ENCODE assay signal across 17 cellular contexts in genomic region chr6:123309130-123309529, GRCh38.
DNase-seq lines count a peak whose midpoint lies in the region; ATAC-seq and TF ChIP-seq lines count a peak whose summit lies in the region.
"Had no signal": no experiment of that assay in that cellular context is flagged by ENCODE, and none has a peak within 500 bp of the region (broad histone marks: within the 10 kb centered on the region; RNA-seq: fewer than 3 reads in every experiment).

No MANE protein-coding gene starts in this region.

- intact Hi-C loops in Right ventricle myocardium superior (cut with DNase I) = no loop called here
- intact Hi-C loops in left cardiac atrium (cut with DNase I) = no loop called here
- intact Hi-C loops in right cardiac atrium (cut with DNase I) = no loop called here

- no peak for TF ChIP-seq CTCF in right atrium auricular region (IDR thresholded peaks at IDR 0.05)

- ATAC-seq in Right ventricle myocardium superior (ENCODE audit: poor library complexity) = peak; percentile 74
- ATAC-seq in left cardiac atrium = peak; percentile 47 to 72
- ATAC-seq in right cardiac atrium = peak; percentile 46 to 75
- ATAC-seq in GM18868 (IDR thresholded peaks at IDR 0.05; ENCODE audit: unreplicated experiment) = no peak

- no peak for DNase-seq in Right ventricle myocardium superior
- no peak for DNase-seq in right atrium auricular region (ENCODE audit: low spot score)
- DNase-seq in left cardiac atrium = no peak
- no peak for DNase-seq in right cardiac atrium
- DNase-seq in NCI-H1092 treated with DMSO at 0.1 percent for 48 hours (lab: John Stamatoyannopoulos, UW) = no peak
- no peak for DNase-seq in pons (ENCODE audit: low spot score)
- DNase-seq: C1 segment of cervical spinal cord; Calu3; CD4-positive, alpha-beta memory T cell; COR-L47; DMS53; DMS79 treated with DMSO at 0.1 percent for 48 hours; GF-D8; GOT3; HFFc6 had no signal

- H3K9me3 ChIP-seq in right atrium auricular region (no peaks in the 10 kb centered on the region), right cardiac atrium (ENCODE audit: control insufficient read depth, low read length) (no peaks in the 10 kb centered on the region)
- H3K9me3 ChIP-seq: HAP-1 had no signal

- H3K4me1 ChIP-seq in right atrium auricular region (peaks cover 0 to 5% of the 10 kb centered on the region in 2 donors), right cardiac atrium (ENCODE audit: control insufficient read depth, insufficient read depth, low read length) (no peaks in the 10 kb centered on the region)
- H3K4me1 ChIP-seq: HAP-1 had no signal

- H3K4me3 ChIP-seq in right atrium auricular region = no peak overlapping the region
- H3K4me3 ChIP-seq in right cardiac atrium (ENCODE audit: low read length) = no peak overlapping the region
- H3K4me3 ChIP-seq: HAP-1 had no signal

- no peaks in the 10 kb centered on the region for H3K36me3 ChIP-seq in right atrium auricular region
- H3K36me3 ChIP-seq: HAP-1 had no signal

- H3K27ac ChIP-seq in right atrium auricular region (no peak overlapping the region), right cardiac atrium (ENCODE audit: low read length) (no peak overlapping the region)

- H3K27me3 ChIP-seq in right atrium auricular region (no peaks in the 10 kb centered on the region), right cardiac atrium (ENCODE audit: control insufficient read depth, insufficient read depth) (no peaks in the 10 kb centered on the region)

- WGBS in right cardiac atrium = 72% methylated on average over 1 of the region's 1 CpG
